21 cellular contexts compared by ENCODE assay signal in genomic region chr9:87564111-87564510, GRCh38.
DNase-seq lines count a peak whose midpoint lies in the region; ATAC-seq and TF ChIP-seq lines count a peak whose summit lies in the region.
"Had no signal": no experiment of that assay in that cellular context is flagged by ENCODE, and none has a peak within 500 bp of the region (broad histone marks: within the 10 kb centered on the region; RNA-seq: fewer than 3 reads in every experiment).

No MANE protein-coding gene starts in this region.

- intact Hi-C loops in lower lobe of right lung (cut with DNase I), result no loop called here

- H3K36me3 Mint-ChIP-seq in natural killer cell treated with Interleukin-12 subunit alpha and Interleukin-12 subunit beta and Interleukin-15 and Interleukin-18, amount 100 ng/mL, for 72 hours, result no peaks in the 10 kb centered on the region

- H3K4me1 Mint-ChIP-seq in natural killer cell treated with Interleukin-12 subunit alpha and Interleukin-12 subunit beta and Interleukin-15 and Interleukin-18, amount 100 ng/mL, for 72 hours (ENCODE audit: low read depth in 2 of 2), result peaks cover 0 to 3% of the 10 kb centered on the region in 2 donors

- H3K9me3 ChIP-seq in lower lobe of right lung, result no peaks in the 10 kb centered on the region
- H3K9me3 ChIP-seq: ascending aorta, mucosa of descending colon, transverse colon had no signal

- ATAC-seq in GM18870 (IDR thresholded peaks at IDR 0.05; ENCODE audit: unreplicated experiment) (peak; percentile 45), lower lobe of right lung (peak; percentile 13 to 32), HG03469 (IDR thresholded peaks at IDR 0.05; ENCODE audit: unreplicated experiment) (no peak)
- no peak for ATAC-seq in natural killer cell treated with Interleukin-12 subunit alpha and Interleukin-12 subunit beta and Interleukin-15 and Interleukin-18, amount 100 ng/mL, for 72 hours
- ATAC-seq: esophagus mucosa; mucosa of descending colon; PC-3; stimulated activated naive B cell treated with anti-CD40 and anti-IgM and Interleukin-4, amounts not matched to agents 10 μg/mL and 1 μg/mL and 100 μg/mL, for 72 hours had no signal

- H3K27me3 Mint-ChIP-seq in natural killer cell treated with Interleukin-12 subunit alpha and Interleukin-12 subunit beta and Interleukin-15 and Interleukin-18, amount 100 ng/mL, for 72 hours, result peaks cover 4 to 7% of the 10 kb centered on the region in 2 donors

- no peaks in the 10 kb centered on the region for H3K27me3 ChIP-seq in lower lobe of right lung (ENCODE audit: low read depth)
- H3K27me3 ChIP-seq: ascending aorta, transverse colon had no signal

- no peak for TF ChIP-seq CTCF in lower lobe of right lung (IDR thresholded peaks at IDR 0.05)

- DNase-seq in AG08395 (ENCODE audit: low spot score) (peak; percentile 68), T1000 (lab: John Stamatoyannopoulos, UW) (peak; percentile 4), lower lobe of right lung (no peak), anterior cingulate cortex (lab: John Stamatoyannopoulos, UW) (no peak), ureter (ENCODE audit: low spot score) (no peak)
- DNase-seq in natural killer cell treated with Interleukin-12 subunit alpha and Interleukin-12 subunit beta and Interleukin-15 and Interleukin-18, amount 100 ng/mL, for 72 hours (ENCODE audit: low spot score), result no peak
- DNase-seq: activated gamma-delta T cell; cortex of kidney; GDM1; mucosa of descending colon; NCI-H2081 treated with DMSO at 0.1 percent for 48 hours; NCI-H526 treated with DMSO at 0.1 percent for 48 hours; PC-3; stimulated activated naive B cell treated with anti-CD40 and anti-IgM and Interleukin-4, amounts not matched to agents 10 μg/mL and 1 μg/mL and 100 μg/mL, for 72 hours; transverse colon had no signal

- H3K9me3 Mint-ChIP-seq in natural killer cell treated with Interleukin-12 subunit alpha and Interleukin-12 subunit beta and Interleukin-15 and Interleukin-18, amount 100 ng/mL, for 72 hours, result peaks cover 3% of the 10 kb centered on the region
- H3K9me3 Mint-ChIP-seq: stimulated activated naive B cell treated with anti-CD40 and anti-IgM and Interleukin-4, amounts not matched to agents 10 μg/mL and 1 μg/mL and 100 μg/mL, for 72 hours had no signal

- H3K36me3 ChIP-seq in lower lobe of right lung, result peaks cover 7% of the 10 kb centered on the region
- H3K36me3 ChIP-seq: ascending aorta, transverse colon had no signal

- no peak overlapping the region for H3K27ac Mint-ChIP-seq in natural killer cell treated with Interleukin-12 subunit alpha and Interleukin-12 subunit beta and Interleukin-15 and Interleukin-18, amount 100 ng/mL, for 72 hours
- H3K27ac Mint-ChIP-seq: stimulated activated naive B cell treated with anti-CD40 and anti-IgM and Interleukin-4, amounts not matched to agents 10 μg/mL and 1 μg/mL and 100 μg/mL, for 72 hours had no signal

- no peak overlapping the region for H3K4me3 ChIP-seq in lower lobe of right lung
- H3K4me3 ChIP-seq: ascending aorta, mucosa of descending colon, smooth muscle cell, transverse colon had no signal

- H3K4me3 Mint-ChIP-seq in natural killer cell treated with Interleukin-12 subunit alpha and Interleukin-12 subunit beta and Interleukin-15 and Interleukin-18, amount 100 ng/mL, for 72 hours, result no peak overlapping the region
- H3K4me3 Mint-ChIP-seq: stimulated activated naive B cell treated with anti-CD40 and anti-IgM and Interleukin-4, amounts not matched to agents 10 μg/mL and 1 μg/mL and 100 μg/mL, for 72 hours had no signal

- no peak overlapping the region for H3K27ac ChIP-seq in lower lobe of right lung
- H3K27ac ChIP-seq: ascending aorta, parathyroid adenoma had no signal

- H3K4me1 ChIP-seq in lower lobe of right lung, result peaks cover 48% of the 10 kb centered on the region
- H3K4me1 ChIP-seq: parathyroid adenoma had no signal

Comparison
In these comparisons a context has a peak if more than half of its experiments do, and no peak if none do; other contexts are left out.
1. DNase-seq: peak in AG08395 (single experiment) and T1000 (single experiment); none in lower lobe of right lung (single experiment), anterior cingulate cortex (0 of 58), natural killer cell treated with Interleukin-12 subunit alpha and Interleukin-12 subunit beta and Interleukin-15 and Interleukin-18, amount 100 ng/mL, for 72 hours (single experiment) and ureter (single experiment).
2. ATAC-seq: peak in GM18870 (single experiment) and lower lobe of right lung (2 of 2); none in HG03469 (single experiment) and natural killer cell treated with Interleukin-12 subunit alpha and Interleukin-12 subunit beta and Interleukin-15 and Interleukin-18, amount 100 ng/mL, for 72 hours (0 of 2).